ENCODE assay signal across 25 cellular contexts in the genomic region with DNA sequence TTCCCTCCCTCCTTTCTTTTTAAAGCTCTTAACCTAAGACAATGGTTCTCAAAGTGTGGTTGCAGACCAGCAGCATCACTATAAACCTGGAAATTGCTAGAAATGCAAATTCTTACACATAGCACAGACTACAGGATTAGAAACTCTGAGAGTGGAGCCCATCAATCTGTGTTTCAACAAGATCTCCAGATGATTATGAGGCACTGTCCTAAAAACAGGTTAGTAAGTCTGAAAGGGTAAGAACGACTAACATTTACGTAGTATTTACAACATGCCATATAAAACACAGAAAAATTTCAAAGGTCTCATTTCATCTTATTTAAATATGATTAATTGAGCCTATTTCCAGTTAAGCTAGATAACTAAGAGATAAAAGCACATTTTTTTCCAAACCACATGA.
"Had no signal": no experiment of that assay in that cellular context is flagged by ENCODE, and none has a peak within 500 bp of the region (broad histone marks: within the 10 kb centered on the region; RNA-seq: fewer than 3 reads in every experiment).

No MANE protein-coding gene starts in this region.

- DNase-seq: dorsolateral prefrontal cortex; effector CD4-positive, alpha-beta T cell; gastrocnemius medialis; head of caudate nucleus; kidney; mesendoderm; midbrain; naive thymus-derived CD4-positive, alpha-beta T cell; right lobe of liver; stimulated activated CD4-positive, alpha-beta T cell treated with anti-CD3 and anti-CD28 coated beads, Interleukin-12 subunit alpha, Interleukin-12 subunit beta, amount 100 ng/mL, for 4 hours; stimulated activated CD4-positive, alpha-beta T cell treated with anti-CD3 and anti-CD28 coated beads, Interleukin-1b, Interleukin-23, amount 100 ng/mL, for 48 hours; stimulated activated CD4-positive, alpha-beta T cell treated with anti-CD3 and anti-CD28 coated beads, Interleukin-4, amount 100 ng/mL, for 1 hour; stimulated activated CD8-positive, alpha-beta memory T cell treated with anti-CD3 and anti-CD28 coated beads, Interleukin-4, amount 100 ng/mL, for 48 hours; stimulated activated naive CD4-positive, alpha-beta T cell; upper lobe of right lung; uterus had no signal

- H3K27me3 ChIP-seq: dorsolateral prefrontal cortex, gastrocnemius medialis, neural progenitor cell, right lobe of liver, tibial nerve, upper lobe of right lung, uterus had no signal

- H3K27ac Mint-ChIP-seq: nephron, neural progenitor cell had no signal

- H3K36me3 ChIP-seq: gastrocnemius medialis, neural progenitor cell, right lobe of liver, thoracic aorta, tibial nerve, uterus had no signal

- H3K9ac ChIP-seq: neural progenitor cell, parathyroid adenoma had no signal

- H2AFZ ChIP-seq: neural progenitor cell, parathyroid adenoma had no signal

- H3K27me3 Mint-ChIP-seq: naive thymus-derived CD4-positive, alpha-beta T cell; progenitor cell of endocrine pancreas had no signal

- H3K79me2 ChIP-seq: parathyroid adenoma had no signal

- H3K27ac ChIP-seq: dorsolateral prefrontal cortex, gastrocnemius medialis, neural progenitor cell, parathyroid adenoma, right lobe of liver, thoracic aorta, tibial nerve, upper lobe of right lung, uterus had no signal

- H3K9me3 ChIP-seq: gastrocnemius medialis, right lobe of liver, thoracic aorta, tibial nerve, upper lobe of right lung, uterus had no signal

- H3K4me1 ChIP-seq: gastrocnemius medialis, neural progenitor cell, parathyroid adenoma, right lobe of liver, uterus had no signal

- H3K4me3 Mint-ChIP-seq: naive thymus-derived CD4-positive, alpha-beta T cell; nephron; neural progenitor cell had no signal

- ATAC-seq: gastrocnemius medialis; left lobe of liver; naive thymus-derived CD4-positive, alpha-beta T cell; right lobe of liver; upper lobe of right lung had no signal

- H3K4me3 ChIP-seq: dorsolateral prefrontal cortex, gastrocnemius medialis, neural progenitor cell, right lobe of liver, smooth muscle cell, thoracic aorta, tibial nerve, upper lobe of right lung, uterus had no signal

- H3K9me3 Mint-ChIP-seq: naive thymus-derived CD4-positive, alpha-beta T cell; nephron had no signal

- FAIRE-seq: colon, kidney had no signal

- H3K4me2 ChIP-seq: neural progenitor cell, smooth muscle cell had no signal
